23 cellular contexts compared by ENCODE assay signal in the genomic region with DNA sequence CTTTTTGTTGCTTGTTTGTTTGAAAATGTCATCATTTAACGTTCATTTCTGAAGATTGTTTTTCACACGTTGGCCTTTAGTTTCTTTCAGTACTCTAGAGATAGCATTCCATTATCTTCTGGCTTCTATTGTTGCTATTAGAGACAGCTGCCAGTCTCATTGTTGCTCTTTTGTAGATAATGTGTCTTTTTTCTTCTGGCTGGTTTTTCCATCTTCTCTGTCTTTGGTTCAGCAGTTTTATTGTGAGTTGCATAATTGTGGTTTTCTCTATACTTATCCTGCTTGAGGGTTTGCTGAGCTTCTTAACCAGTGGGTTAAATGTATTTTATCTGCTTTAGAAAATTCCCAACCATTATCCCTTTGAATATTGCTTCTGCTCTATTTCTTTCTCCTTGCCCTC. TPM values are rescaled to one million over a fixed set of nuclear protein-coding genes. Genes with fewer than 3 reads are reported as not detected.
DNase-seq lines count a peak whose midpoint lies in the region; FAIRE-seq and TF ChIP-seq lines count a peak whose summit lies in the region.
"Had no signal": no experiment of that assay in that cellular context is flagged by ENCODE, and none has a peak within 500 bp of the region (broad histone marks: within the 10 kb centered on the region; RNA-seq: fewer than 3 reads in every experiment).

No MANE protein-coding gene starts in this region.

- intact Hi-C loops in transverse colon (cut with DNase I; ENCODE audit: low total_unique reads) = no loop called here

- no peak for TF ChIP-seq POLR2A in transverse colon (IDR thresholded peaks at IDR 0.05)

- in situ Hi-C loops in transverse colon (cut with MboI; ENCODE audit: low pct_ligation_motif_present in 1 of 4, low pct_unique_long_range_greater_than_20kb in 1 of 4, low sequenced_read_pairs in 3 of 4) = loop anchor here in 2 of 4 donors (25.0 kb wide), 1 partner anchor 350 kb away; no protein-coding TSS in a partner anchor

- no peaks in the 10 kb centered on the region for H3K4me1 ChIP-seq in HEK293 (ENCODE audit: control insufficient read depth, insufficient read depth, low read length)
- no peaks in the 10 kb centered on the region for H3K4me1 ChIP-seq in transverse colon
- H3K4me1 ChIP-seq: SJSA1 had no signal

- peak; percentile 62 for FAIRE-seq in RCC 7860 (lab: Jason Lieb, UNC)
- FAIRE-seq: G401.6 had no signal

- no peak for TF ChIP-seq EP300 in transverse colon (IDR thresholded peaks at IDR 0.05; ENCODE audit: low read depth)

- H3K9me3 ChIP-seq in HEK293 (ENCODE audit: control insufficient read depth, insufficient read depth, low read depth, low read length) = no peaks in the 10 kb centered on the region
- no peaks in the 10 kb centered on the region for H3K9me3 ChIP-seq in transverse colon
- H3K9me3 ChIP-seq: SJSA1 had no signal

- 46 to 55% methylated on average over 2 of the region's 2 CpGs for WGBS in transverse colon (ENCODE audit: low coverage in 1 of 2), 2 donors

- H3K27ac ChIP-seq in HEK293 (ENCODE audit: extremely low read depth, low read depth, low read length) (no peak overlapping the region), transverse colon (no peak overlapping the region)
- H3K27ac ChIP-seq: SJSA1 had no signal

- H3K36me3 ChIP-seq in HEK293 (ENCODE audit: control insufficient read depth in 2 of 2, insufficient read depth in 1 of 2, low read length in 2 of 2) = no peaks in the 10 kb centered on the region
- no peaks in the 10 kb centered on the region for H3K36me3 ChIP-seq in transverse colon
- H3K36me3 ChIP-seq: SJSA1 had no signal

- H3K27me3 ChIP-seq in transverse colon = no peaks in the 10 kb centered on the region

- CTCF ChIA-PET in HEK293 (lab: Yijun Ruan, JAX) = no interaction called here

- TF ChIP-seq CTCF in HEK293 (tag by site-specific recombination; IDR thresholded peaks at IDR 0.05) (no peak), transverse colon (IDR thresholded peaks at IDR 0.05) (no peak)

- DNase-seq in EH (ENCODE audit: low read depth) = peak; percentile 8
- DNase-seq in RCC 7860 (ENCODE audit: low spot score) = peak; percentile 39
- peak; percentile 32 for DNase-seq in kidney tubule cell (ENCODE audit: low spot score)
- no peak for DNase-seq in AG20443 (ENCODE audit: low spot score)
- DNase-seq in transverse colon = no peak
- no peak for DNase-seq in GM19238 (ENCODE audit: insufficient read length, low spot score)
- no peak for DNase-seq in NCI-H526 (lab: John Stamatoyannopoulos, UW)
- DNase-seq: CD4-positive, CD25-positive, alpha-beta regulatory T cell; COR-L47; DMS 273 treated with DMSO at 0.1 percent for 48 hours; DND-41; H9; Kasumi-1; NCI-H1048; NCI-H1436 treated with DMSO at 0.1 percent for 48 hours; NCI-H2029 treated with DMSO at 0.1 percent for 48 hours; NCI-H510A; NCI-H774; PC-3; T-helper 2 cell had no signal

- POLR2A ChIA-PET in HEK293 (lab: Yijun Ruan, JAX) = no interaction called here

- no peak overlapping the region for H3K4me3 ChIP-seq in HEK293 (ENCODE audit: low read depth, low read length)
- H3K4me3 ChIP-seq in transverse colon = no peak overlapping the region
- H3K4me3 ChIP-seq: SJSA1 had no signal

TF ChIP-seq in HEK293, 187 proteins besides CTCF, POLR2A, EP300 and RAD21:
- TF ChIP-seq FEZF1 (tag by site-specific recombination; IDR thresholded peaks at IDR 0.05) = peak; percentile 27; the same call in 1 of the 2 replicates
- no peak for TF ChIP-seq ZNF76 (tag by site-specific recombination; IDR thresholded peaks at IDR 0.05; ENCODE audit: borderline replicate concordance, low read depth)
- TF ChIP-seq ZNF302 (tag by site-specific recombination; IDR thresholded peaks at IDR 0.05; ENCODE audit: low read depth) = no peak

RNA-seq across cellular contexts. Expression of a gene that starts 23.2 kb away (rescaled TPM):
- 10 to 100 TPM; 16.5 to 38.2 (median 21.6) TPM for total RNA-seq in transverse colon

Comparison
In these comparisons a context has a peak if more than half of its experiments do, and no peak if none do; other contexts are left out.
1. DNase-seq: peak in EH (single experiment), RCC 7860 (single experiment) and kidney tubule cell (single experiment); none in AG20443 (single experiment), transverse colon (single experiment), GM19238 (single experiment) and NCI-H526 (0 of 2).